ENCODE assay signal across 9 cellular contexts in genomic region chr4:103498161-103499070, GRCh38.
DNase-seq lines count a peak whose midpoint lies in the region; ATAC-seq and TF ChIP-seq lines count a peak whose summit lies in the region.
"Had no signal": no experiment of that assay in that cellular context is flagged by ENCODE, and none has a peak within 500 bp of the region (broad histone marks: within the 10 kb centered on the region; RNA-seq: fewer than 3 reads in every experiment).

No MANE protein-coding gene starts in this region.

- peak overlapping the region; percentile 59 for H3K4me2 ChIP-seq in SK-N-SH
- peak overlapping the region; percentile 9 for H3K4me2 ChIP-seq in smooth muscle cell

- DNase-seq in activated CD4-positive, alpha-beta T cell treated with anti-CD3 and anti-CD28 coated beads for 36 hours, result peak; percentile 48
- no peak for DNase-seq in activated CD4-positive, alpha-beta T cell treated with anti-CD3 and anti-CD28 coated beads for 1 hour
- DNase-seq in SK-N-SH (no peak), smooth muscle cell (lab: John Stamatoyannopoulos, UW; ENCODE audit: unreplicated experiment) (no peak), mesenteric fat pad (ENCODE audit: low spot score) (no peak), prostate gland (ENCODE audit: low spot score) (no peak), right cardiac atrium (no peak)
- DNase-seq: NCI-H345 had no signal

- 17% methylated on average over 8 of the region's 8 CpGs for WGBS in SK-N-SH (ENCODE audit: low lambda C conversion rate)
- WGBS in smooth muscle cell (ENCODE audit: low lambda C conversion rate), result 35% methylated on average over 8 of the region's 8 CpGs
- 50% methylated on average over 8 of the region's 8 CpGs for WGBS in prostate gland
- WGBS in right cardiac atrium, result 59% methylated on average over 8 of the region's 8 CpGs

- H3K27ac Mint-ChIP-seq in activated CD4-positive, alpha-beta T cell treated with anti-CD3 and anti-CD28 coated beads for 36 hours, result no peak overlapping the region

- intact Hi-C loops in activated CD4-positive, alpha-beta T cell treated with anti-CD3 and anti-CD28 coated beads for 36 hours (cut with DNase I, micrococcal nuclease), result loop anchor here in 1 of 2 experiments (5.0 kb wide), 1 partner anchor 301 kb away; the partner anchor contains the start of gene CENPE
- intact Hi-C loops in prostate gland (cut with DNase I), result no loop called here
- intact Hi-C loops in right cardiac atrium (cut with DNase I), result no loop called here

- no peak for TF ChIP-seq EP300 in SK-N-SH (IDR thresholded peaks at IDR 0.05; ENCODE audit: borderline replicate concordance in 1 of 2, low read depth in 1 of 2, low read length in 1 of 2)

- no peaks in the 10 kb centered on the region for H3K9me2 ChIP-seq in SK-N-SH

- peak; percentile 86 for ATAC-seq in activated CD4-positive, alpha-beta T cell treated with anti-CD3 and anti-CD28 coated beads for 36 hours
- ATAC-seq in HG02870 (IDR thresholded peaks at IDR 0.05; ENCODE audit: unreplicated experiment), result peak; percentile 83
- ATAC-seq in right cardiac atrium, result no peak

- H3K27me3 ChIP-seq in SK-N-SH (ENCODE audit: insufficient read depth) (no peaks in the 10 kb centered on the region), smooth muscle cell (ENCODE audit: low read depth) (no peaks in the 10 kb centered on the region), prostate gland (replicated peaks; ENCODE audit: insufficient read depth) (no peaks in the 10 kb centered on the region), right cardiac atrium (ENCODE audit: control insufficient read depth, insufficient read depth) (no peaks in the 10 kb centered on the region)

- H3K4me3 Mint-ChIP-seq in activated CD4-positive, alpha-beta T cell treated with anti-CD3 and anti-CD28 coated beads for 36 hours, result no peak overlapping the region

- H3K4me1 ChIP-seq in SK-N-SH (ENCODE audit: control insufficient read depth in 1 of 2, insufficient read depth in 2 of 2, low read depth in 1 of 2, low read length in 1 of 2) (peaks cover 0 to 6% of the 10 kb centered on the region in 2 experiments; a peak in 1 of 4 replicates), smooth muscle cell (ENCODE audit: low read depth) (no peaks in the 10 kb centered on the region), prostate gland (replicated peaks) (no peaks in the 10 kb centered on the region), right cardiac atrium (ENCODE audit: control insufficient read depth, insufficient read depth, low read length) (no peaks in the 10 kb centered on the region)

- CTCF ChIA-PET in activated CD4-positive, alpha-beta T cell treated with anti-CD3 and anti-CD28 coated beads for 36 hours (lab: Charles Lee), result interaction anchor here (0.6 kb wide), 1 partner anchor 189 kb away, joined by 3 read pairs; no protein-coding TSS in a partner anchor
- CTCF ChIA-PET in SK-N-SH (lab: Yijun Ruan, JAX), result interaction anchor here (1.2 kb wide), 1 partner anchor 288 kb away, joined by 3 read pairs; no protein-coding TSS in a partner anchor

- H3K9me3 ChIP-seq in SK-N-SH, result no peaks in the 10 kb centered on the region
- no peaks in the 10 kb centered on the region for H3K9me3 ChIP-seq in smooth muscle cell (replicated peaks; ENCODE audit: low read depth)
- H3K9me3 ChIP-seq in prostate gland, result no peaks in the 10 kb centered on the region
- H3K9me3 ChIP-seq in right cardiac atrium (ENCODE audit: control insufficient read depth, low read length), result no peaks in the 10 kb centered on the region

- TF ChIP-seq CTCF in SK-N-SH (IDR thresholded peaks at IDR 0.05) (no peak), smooth muscle cell (IDR thresholded peaks at IDR 0.05; ENCODE audit: borderline replicate concordance, insufficient read depth, poor library complexity, severe bottlenecking) (no peak), prostate gland (IDR thresholded peaks at IDR 0.05) (no peak)

- POLR2A ChIA-PET in activated CD4-positive, alpha-beta T cell treated with anti-CD3 and anti-CD28 coated beads for 36 hours (lab: Charles Lee), result no interaction called here
- POLR2A ChIA-PET in SK-N-SH (lab: Yijun Ruan, JAX), result no interaction called here

- H3K27me3 Mint-ChIP-seq in activated CD4-positive, alpha-beta T cell treated with anti-CD3 and anti-CD28 coated beads for 36 hours, result peaks cover 2% of the 10 kb centered on the region

- no peaks in the 10 kb centered on the region for H3K36me3 ChIP-seq in SK-N-SH (replicated peaks in 1 of 2; ENCODE audit: control insufficient read depth in 1 of 2, insufficient read depth in 2 of 2, low read length in 1 of 2)
- H3K36me3 ChIP-seq in smooth muscle cell (ENCODE audit: low read depth), result no peaks in the 10 kb centered on the region
- no peaks in the 10 kb centered on the region for H3K36me3 ChIP-seq in prostate gland

- no peaks in the 10 kb centered on the region for H3K36me3 Mint-ChIP-seq in activated CD4-positive, alpha-beta T cell treated with anti-CD3 and anti-CD28 coated beads for 36 hours (ENCODE audit: low read depth)

- H3K79me2 ChIP-seq in SK-N-SH (ENCODE audit: insufficient read depth), result no peaks in the 10 kb centered on the region
- H3K79me2 ChIP-seq in smooth muscle cell (ENCODE audit: low read depth), result no peaks in the 10 kb centered on the region

- H2AFZ ChIP-seq in SK-N-SH (ENCODE audit: low read depth) (0 out of 2 replicates have a peak overlapping the region, but pooled peaks have one; percentile 35), smooth muscle cell (ENCODE audit: low read depth) (no peak overlapping the region)

- H3K4me3 ChIP-seq in SK-N-SH (ENCODE audit: low read depth in 2 of 2, low read length in 1 of 2) (peak overlapping the region in 1 of 2 experiments; percentile 23; a peak in 1 of 4 replicates), smooth muscle cell (no peak overlapping the region), prostate gland (no peak overlapping the region), right cardiac atrium (ENCODE audit: low read length) (no peak overlapping the region)

- H3K9ac ChIP-seq in SK-N-SH, result no peak overlapping the region
- H3K9ac ChIP-seq in smooth muscle cell (ENCODE audit: low read depth), result no peak overlapping the region

- no peaks in the 10 kb centered on the region for H4K20me1 ChIP-seq in SK-N-SH (ENCODE audit: insufficient read depth)
- H4K20me1 ChIP-seq in smooth muscle cell (ENCODE audit: low read depth), result no peaks in the 10 kb centered on the region

- peaks cover 7% of the 10 kb centered on the region for H3K4me1 Mint-ChIP-seq in activated CD4-positive, alpha-beta T cell treated with anti-CD3 and anti-CD28 coated beads for 36 hours

- no peak for TF ChIP-seq POLR2A in prostate gland (IDR thresholded peaks at IDR 0.05)

- H3F3A ChIP-seq in SK-N-SH (replicated peaks; ENCODE audit: insufficient read depth) (no peaks in the 10 kb centered on the region), smooth muscle cell (ENCODE audit: low read depth) (no peaks in the 10 kb centered on the region)

- TF ChIP-seq RAD21 in SK-N-SH (IDR thresholded peaks at IDR 0.05; ENCODE audit: low read length), result no peak

- H3K27ac ChIP-seq in SK-N-SH (ENCODE audit: low read depth in 2 of 2, low read length in 1 of 2) (peak overlapping the region in 1 of 2 experiments; percentile 39; a peak in 1 of 4 replicates), smooth muscle cell (ENCODE audit: low read depth) (peak overlapping the region; percentile 44), prostate gland (no peak overlapping the region), right cardiac atrium (ENCODE audit: low read length) (no peak overlapping the region)

- peaks cover 3% of the 10 kb centered on the region for H3K9me3 Mint-ChIP-seq in activated CD4-positive, alpha-beta T cell treated with anti-CD3 and anti-CD28 coated beads for 36 hours (ENCODE audit: low read depth)

TF ChIP-seq in SK-N-SH, 30 proteins besides CTCF, POLR2A, EP300 and RAD21:
- TF ChIP-seq TCF12 (IDR thresholded peaks at IDR 0.05), result peak; percentile 23; the same call in 1 of the 2 replicates
- peak; percentile 65 for TF ChIP-seq JUND (IDR thresholded peaks at IDR 0.05)
- TF ChIP-seq ELF1 (IDR thresholded peaks at IDR 0.05), result no peak
- TF ChIP-seq PBX3 (IDR thresholded peaks at IDR 0.05), result no peak
- TF ChIP-seq TAF1 (IDR thresholded peaks at IDR 0.05; ENCODE audit: borderline replicate concordance, low read depth, low read length), result no peak
- no peak for TF ChIP-seq RFX5 (IDR thresholded peaks at IDR 0.05; ENCODE audit: low read length)
- peak; percentile 79; the same call in 1 of the 2 replicates for TF ChIP-seq FOSL2 (IDR thresholded peaks at IDR 0.05; ENCODE audit: borderline replicate concordance, low read depth)

Comparison
In these comparisons a context has a peak if more than half of its experiments do, and no peak if none do; other contexts are left out.
1. ATAC-seq: peak in activated CD4-positive, alpha-beta T cell treated with anti-CD3 and anti-CD28 coated beads for 36 hours (single experiment) and HG02870 (single experiment); none in right cardiac atrium (0 of 2).